Comparison of ENCODE assay signal across 8 cellular contexts in the genomic region with DNA sequence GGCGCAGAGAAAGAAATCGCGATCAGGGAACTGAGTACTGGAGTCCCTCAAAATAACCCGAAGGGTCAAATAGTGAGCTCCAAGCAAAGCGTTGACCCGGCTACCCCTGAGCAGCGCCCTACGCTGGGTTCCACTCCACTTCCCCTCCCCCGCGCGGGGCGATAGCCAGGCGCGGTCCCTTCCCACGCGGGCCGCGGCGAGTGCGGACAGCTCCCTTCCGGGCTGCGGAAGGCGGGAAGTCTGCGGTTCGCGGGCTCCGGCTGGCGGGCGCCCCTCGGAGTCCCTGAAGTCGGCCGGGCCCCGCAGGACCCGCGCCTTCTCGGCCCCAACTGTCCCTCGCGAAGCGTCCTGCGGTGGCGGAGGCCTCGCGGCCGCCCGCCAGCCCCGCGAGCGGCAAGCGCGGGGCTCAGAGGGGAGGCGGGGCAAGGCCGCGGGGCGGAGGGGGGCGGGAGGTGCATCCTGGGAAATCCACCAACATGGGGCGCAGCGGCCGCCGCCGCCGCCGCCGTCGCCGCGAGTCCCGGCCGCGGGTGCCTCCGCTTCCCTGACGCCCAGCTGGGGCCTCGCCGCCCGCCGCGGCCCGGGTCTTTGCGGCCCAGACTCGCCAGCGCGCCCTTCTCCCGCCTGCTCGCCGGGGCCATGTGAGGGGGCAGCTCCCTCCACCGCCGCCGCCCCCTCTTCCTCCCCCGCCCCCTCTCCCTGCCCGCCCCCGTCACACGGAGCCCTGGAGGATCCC. TPM values are rescaled to one million over a fixed set of nuclear protein-coding genes. Genes with fewer than 3 reads are reported as not detected.
DNase-seq lines count a peak whose midpoint lies in the region; ATAC-seq and TF ChIP-seq lines count a peak whose summit lies in the region.

Gene QSER1, plus strand, starts transcription at position 457 of the 736 bp plus-strand sequence. CDS start 315 bp downstream, outside the sequence.

- peak in 1 of 2 donors; percentile 70 for TF ChIP-seq POLR2A in heart left ventricle (IDR thresholded peaks at IDR 0.05)
- TF ChIP-seq POLR2A in transverse colon (IDR thresholded peaks at IDR 0.05): peak; percentile 67

- H4K20me1 ChIP-seq in GM23338 (replicated peaks; ENCODE audit: insufficient read depth): peaks cover 22% of the 10 kb centered on the region

- intact Hi-C loops in heart left ventricle (cut with DNase I): loop anchor here in 2 of 10 donors (5.0 to 10.0 kb wide), 2 partner anchors 142 to 145 kb away; partner anchors contain the start of gene TCP11L1 (in 2 of the 2)
- intact Hi-C loops in posterior cingulate gyrus (cut with DNase I): loop anchor here (5.0 to 10.0 kb wide), 2 partner anchors 122 to 145 kb away; partner anchors contain the start of genes DEPDC7 and TCP11L1
- intact Hi-C loops in transverse colon (cut with DNase I; ENCODE audit: low total_unique reads): no loop called here

- H3K27ac Mint-ChIP-seq in GM23338: peak within 1 kb of the TSS; percentile 97
- peak within 1 kb of the TSS; percentile 94 for H3K27ac Mint-ChIP-seq in activated naive CD8-positive, alpha-beta T cell treated with anti-CD3 and anti-CD28 coated beads, Interleukin-2, amount 50 U/mL, for 24 hours

- ATAC-seq in GM23338 (peak; percentile 54), heart left ventricle (peak in 3 of 4 donors; percentile 82 to 91 (median 90))
- peak; percentile 53 for ATAC-seq in activated naive CD8-positive, alpha-beta T cell treated with anti-CD3 and anti-CD28 coated beads, Interleukin-2, amount 50 U/mL, for 24 hours

- peaks cover 48% of the 10 kb centered on the region for H3K36me3 Mint-ChIP-seq in GM23338 (ENCODE audit: low read depth)
- H3K36me3 Mint-ChIP-seq in activated naive CD8-positive, alpha-beta T cell treated with anti-CD3 and anti-CD28 coated beads, Interleukin-2, amount 50 U/mL, for 24 hours (ENCODE audit: low read depth): peaks cover 5% of the 10 kb centered on the region

- in situ Hi-C loops in transverse colon (cut with MboI; ENCODE audit: low pct_ligation_motif_present in 1 of 4, low pct_unique_long_range_greater_than_20kb in 1 of 4, low sequenced_read_pairs in 3 of 4): loop anchor here in 1 of 4 donors (10.0 kb wide), 1 partner anchor 62 kb away; no protein-coding TSS in a partner anchor

- H3K4me3 Mint-ChIP-seq in GM23338: peak within 1 kb of the TSS; percentile 94
- peak within 1 kb of the TSS; percentile 94 for H3K4me3 Mint-ChIP-seq in activated naive CD8-positive, alpha-beta T cell treated with anti-CD3 and anti-CD28 coated beads, Interleukin-2, amount 50 U/mL, for 24 hours

- DNase-seq in GF-D8 (lab: John Stamatoyannopoulos, UW) (peak; percentile 10), GM23338 (ENCODE audit: low spot score) (peak; percentile 75), LoVo (ENCODE audit: low spot score) (peak; percentile 73), T follicular helper cell (ENCODE audit: low read depth) (peak; percentile 57), heart left ventricle (peak; percentile 76 to 87 (median 84)), posterior cingulate gyrus (peak; percentile 40 to 93 (median 65)), transverse colon (peak; percentile 76)
- DNase-seq in activated naive CD8-positive, alpha-beta T cell treated with anti-CD3 and anti-CD28 coated beads, Interleukin-2, amount 50 U/mL, for 24 hours: peak; percentile 70

- H3K4me3 ChIP-seq in GM23338 (peak within 1 kb of the TSS; percentile 56), heart left ventricle (peak within 1 kb of the TSS; percentile 86 to 99 (median 92)), transverse colon (peak within 1 kb of the TSS; percentile 91 to 92 (median 92))

- H3K79me2 ChIP-seq in GM23338 (replicated peaks; ENCODE audit: insufficient read depth): peaks cover 48% of the 10 kb centered on the region

- 0 out of 2 replicates have a peak, but pooled peaks cover 11% of the 10 kb centered on the region for H3F3A ChIP-seq in GM23338 (replicated peaks; ENCODE audit: low read depth)

- H3K27me3 ChIP-seq in GM23338 (ENCODE audit: insufficient read depth): no peaks in the 10 kb centered on the region
- no peaks in the 10 kb centered on the region for H3K27me3 ChIP-seq in heart left ventricle
- no peaks in the 10 kb centered on the region for H3K27me3 ChIP-seq in transverse colon

- no peaks in the 10 kb centered on the region; the same call in 1 of the 2 replicates for H3K36me3 ChIP-seq in GM23338 (ENCODE audit: insufficient read depth)
- no peaks in the 10 kb centered on the region for H3K36me3 ChIP-seq in heart left ventricle
- no peaks in the 10 kb centered on the region for H3K36me3 ChIP-seq in transverse colon

- peaks cover 9% of the 10 kb centered on the region for H3K27me3 Mint-ChIP-seq in GM23338 (ENCODE audit: insufficient read depth, low read depth, poor library complexity)
- H3K27me3 Mint-ChIP-seq in activated naive CD8-positive, alpha-beta T cell treated with anti-CD3 and anti-CD28 coated beads, Interleukin-2, amount 50 U/mL, for 24 hours: no peaks in the 10 kb centered on the region

- TF ChIP-seq CTCF in GM23338 (conservative IDR thresholded peaks at IDR 0.05; ENCODE audit: low read depth in 2 of 2) (no peak), heart left ventricle (IDR thresholded peaks at IDR 0.05) (peak in 1 of 12 donors; percentile 13), transverse colon (IDR thresholded peaks at IDR 0.05) (no peak)

- H2AFZ ChIP-seq in GM23338: no peak within 1 kb of the TSS

- H3K9me2 ChIP-seq in GM23338 (ENCODE audit: insufficient read depth): peaks cover 4% of the 10 kb centered on the region; the same call in 1 of the 2 replicates

- peaks cover 29% of the 10 kb centered on the region for H3K9me3 Mint-ChIP-seq in GM23338
- no peaks in the 10 kb centered on the region for H3K9me3 Mint-ChIP-seq in activated naive CD8-positive, alpha-beta T cell treated with anti-CD3 and anti-CD28 coated beads, Interleukin-2, amount 50 U/mL, for 24 hours

- peak within 1 kb of the TSS; percentile 76 for H3K4me2 ChIP-seq in GM23338

- no peak for TF ChIP-seq EP300 in transverse colon (IDR thresholded peaks at IDR 0.05; ENCODE audit: low read depth)

- H3K4me1 ChIP-seq in GM23338 (ENCODE audit: insufficient read depth) (peaks cover 38% of the 10 kb centered on the region), heart left ventricle (peaks cover 0 to 32% (median 6%) of the 10 kb centered on the region in 12 donors), transverse colon (peaks cover 0 to 25% (median 10%) of the 10 kb centered on the region in 4 donors)

- H3K9me3 ChIP-seq in heart left ventricle (no peaks in the 10 kb centered on the region), transverse colon (no peaks in the 10 kb centered on the region)

- WGBS in heart left ventricle, 4 donors: 0 to 1% (median 1%) methylated on average over 38 to 91 of the region's 91 CpGs
- WGBS in transverse colon (ENCODE audit: low coverage in 1 of 2), 2 donors: 0% methylated on average over 42 of the region's 91 CpGs; no CpG with 5 or more reads in 1 of the 2 donors

- H3K27ac ChIP-seq in GM23338 (ENCODE audit: low read depth): peak within 1 kb of the TSS; percentile 97
- H3K27ac ChIP-seq in heart left ventricle: peak within 1 kb of the TSS; percentile 90 to 98 (median 94)
- peak within 1 kb of the TSS; percentile 94 to 98 (median 96) for H3K27ac ChIP-seq in transverse colon

- H3K4me1 Mint-ChIP-seq in GM23338: peaks cover 30% of the 10 kb centered on the region
- peaks cover 38% of the 10 kb centered on the region for H3K4me1 Mint-ChIP-seq in activated naive CD8-positive, alpha-beta T cell treated with anti-CD3 and anti-CD28 coated beads, Interleukin-2, amount 50 U/mL, for 24 hours

TF ChIP-seq in GM23338, 12 proteins besides CTCF, POLR2A, EP300 and RAD21 (continues in another document):
- TF ChIP-seq NANOG (IDR thresholded peaks at IDR 0.05; ENCODE audit: borderline replicate concordance): no peak

RNA-seq across cellular contexts. Expression of gene QSER1, which starts in this region (rescaled TPM):
- total RNA-seq in GM23338 (2014; rRNA removed; shearing (Covaris generic)): 132 and 136 TPM in 2 replicates
- polyA plus RNA-seq in GM23338 (2016; fragmentation: Nextera tagmentation; extraction: Ambion mirVana) (29.4 and 29.5 TPM in 2 replicates), heart left ventricle (1 to 10 TPM; 2.1 to 5.9 TPM)
- total RNA-seq in heart left ventricle (10 to 100 TPM; 14.7 to 25.3 (median 19.4) TPM), transverse colon (10 to 100 TPM; 20.5 to 39.2 (median 31.9) TPM)

Comparison
In these comparisons a context has a peak if more than half of its experiments do, and no peak if none do; other contexts are left out.
1. Peak in every context shown above with its lines: DNase-seq, ATAC-seq, H3K4me3 ChIP-seq and H3K27ac ChIP-seq.
2. DNase-seq: peak in every context shown above with its lines; median percentile 84 in heart left ventricle; 76 in transverse colon; 75 in GM23338; 73 in LoVo; 70 in activated naive CD8-positive, alpha-beta T cell treated with anti-CD3 and anti-CD28 coated beads, Interleukin-2, amount 50 U/mL, for 24 hours; 65 in posterior cingulate gyrus; 57 in T follicular helper cell; 10 in GF-D8.